ENCODE assay signal across 8 cellular contexts in the genomic region with DNA sequence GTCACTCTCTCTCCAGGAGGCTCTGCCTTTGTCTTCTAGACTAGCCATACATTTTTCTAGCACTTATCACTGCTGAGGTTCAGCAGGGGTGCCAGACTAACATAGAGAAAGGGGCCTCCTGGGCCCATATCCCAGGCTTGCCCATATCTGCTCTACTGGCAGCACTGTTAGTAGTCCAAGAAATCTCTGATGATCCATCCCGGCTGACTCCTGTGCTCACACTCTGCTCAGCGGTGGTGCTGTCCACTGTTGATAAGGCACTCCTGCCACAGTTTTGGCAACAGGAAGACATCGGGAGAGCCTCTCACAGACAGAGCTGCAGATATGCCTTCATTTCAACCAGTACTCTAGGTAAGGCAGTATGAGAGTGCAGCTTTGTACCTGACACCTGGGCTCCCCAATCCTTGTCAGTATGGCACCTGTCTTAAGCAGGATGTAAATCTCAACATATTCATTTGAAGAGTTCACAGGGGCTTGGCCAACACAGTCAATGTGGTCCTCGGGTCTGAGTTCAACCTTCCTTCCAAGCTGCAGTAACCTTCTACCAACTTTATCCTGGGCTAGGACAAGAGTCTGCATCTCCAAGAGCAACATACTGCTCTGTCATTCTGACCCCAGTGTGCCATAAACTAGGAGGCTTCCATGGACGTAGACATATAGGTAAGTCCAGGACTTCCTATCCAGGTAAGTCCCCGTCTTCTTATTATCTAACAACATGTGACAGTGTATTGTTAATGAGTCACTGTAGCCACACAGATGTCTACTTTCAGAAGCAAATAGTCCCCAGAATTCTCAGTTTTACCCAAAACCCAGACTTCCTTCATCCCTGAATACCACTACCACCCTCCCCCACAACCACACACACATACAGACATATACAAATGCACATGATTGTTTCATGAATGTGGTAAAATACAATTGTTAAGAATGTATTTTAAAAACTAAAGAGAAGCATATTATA. TPM values are rescaled to one million over a fixed set of nuclear protein-coding genes. Genes with fewer than 3 reads are reported as not detected.
A peak's percentile ranks its signal among the peaks of the same experiment; 100 is the strongest.
DNase-seq lines count a peak whose midpoint lies in the region; ATAC-seq and TF ChIP-seq lines count a peak whose summit lies in the region.

No MANE protein-coding gene starts in this region.

- H3K9me3 ChIP-seq in PC-3 (ENCODE audit: low read length) = no peaks in the 10 kb centered on the region

- no peak overlapping the region for H3K4me3 ChIP-seq in PC-3 (ENCODE audit: low read length)

- H3K36me3 ChIP-seq in PC-3 (ENCODE audit: low read depth, low read length) = no peaks in the 10 kb centered on the region

- H3K27me3 ChIP-seq in PC-3 (ENCODE audit: low read length) = no peaks in the 10 kb centered on the region

- POLR2A ChIA-PET in PC-3 (lab: Charles Lee; ENCODE audit: unreplicated experiment) = no interaction called here

- H3K4me3 Mint-ChIP-seq in stimulated activated naive CD8-positive, alpha-beta T cell treated with anti-CD3 and anti-CD28 coated beads, Interleukin-15, amount 100 ng/mL, for 72 hours = peak overlapping the region; percentile 36 to 42

- H2AFZ ChIP-seq in PC-3 (ENCODE audit: low read length) = no peak overlapping the region

- DNase-seq in Right ventricle myocardium inferior (ENCODE audit: missing footprints) = no peak
- DNase-seq in cardiac septum (ENCODE audit: low spot score) = no peak
- peak; percentile 82 for DNase-seq in cerebellar cortex (ENCODE audit: low spot score)
- peak in 1 of 2 donors; percentile 24 for DNase-seq in stimulated activated naive CD8-positive, alpha-beta T cell treated with anti-CD3 and anti-CD28 coated beads, Interleukin-15, amount 100 ng/mL, for 72 hours
- DNase-seq in PC-3 = no peak
- DNase-seq in A172 (ENCODE audit: low spot score) = no peak
- DNase-seq in DMS 273 treated with DMSO at 0.1 percent for 48 hours (lab: John Stamatoyannopoulos, UW) = no peak

- TF ChIP-seq CTCF in PC-3 (conservative IDR thresholded peaks at IDR 0.05; ENCODE audit: low read depth, low read length) = no peak

- ATAC-seq in Right ventricle myocardium inferior (peak; percentile 78), HG03378 (IDR thresholded peaks at IDR 0.05; ENCODE audit: unreplicated experiment) (peak; percentile 84), PC-3 (no peak)
- peak; percentile 91 for ATAC-seq in stimulated activated naive CD8-positive, alpha-beta T cell treated with anti-CD3 and anti-CD28 coated beads, Interleukin-15, amount 100 ng/mL, for 72 hours

- CTCF ChIA-PET in PC-3 (lab: Charles Lee) = no interaction called here

- H3K4me1 ChIP-seq in PC-3 (ENCODE audit: insufficient read depth, low read length) = peaks cover 28% of the 10 kb centered on the region

- H3K27ac Mint-ChIP-seq in stimulated activated naive CD8-positive, alpha-beta T cell treated with anti-CD3 and anti-CD28 coated beads, Interleukin-15, amount 100 ng/mL, for 72 hours = peak overlapping the region; percentile 16 to 44

- H3F3A ChIP-seq in PC-3 (ENCODE audit: low read length, unreplicated experiment) = no peaks in the 10 kb centered on the region

- peaks cover 29% of the 10 kb centered on the region for H3K79me2 ChIP-seq in PC-3 (ENCODE audit: low read length)

- no peaks in the 10 kb centered on the region for H3K9me2 ChIP-seq in PC-3 (replicated peaks; ENCODE audit: low read length)

- intact Hi-C loops in Right ventricle myocardium inferior (cut with DNase I) (loop anchor here (5.0 kb wide), 1 partner anchor 42 kb away; no protein-coding TSS in a partner anchor), cardiac septum (cut with DNase I) (no loop called here), PC-3 (cut with micrococcal nuclease) (no loop called here)

- peaks cover 78% of the 10 kb centered on the region for H3K4me1 Mint-ChIP-seq in stimulated activated naive CD8-positive, alpha-beta T cell treated with anti-CD3 and anti-CD28 coated beads, Interleukin-15, amount 100 ng/mL, for 72 hours

- H3K9me3 Mint-ChIP-seq in stimulated activated naive CD8-positive, alpha-beta T cell treated with anti-CD3 and anti-CD28 coated beads, Interleukin-15, amount 100 ng/mL, for 72 hours = no peaks in the 10 kb centered on the region

- no peak overlapping the region for H3K27ac ChIP-seq in PC-3 (ENCODE audit: low read length)

- no peaks in the 10 kb centered on the region for H4K20me1 ChIP-seq in PC-3 (ENCODE audit: low read length)

- BruUV-seq in PC-3 (replicated peaks; lab: Mats Ljungman, UMichigan) = no TSS peak

- H3K27me3 Mint-ChIP-seq in stimulated activated naive CD8-positive, alpha-beta T cell treated with anti-CD3 and anti-CD28 coated beads, Interleukin-15, amount 100 ng/mL, for 72 hours = no peaks in the 10 kb centered on the region

- no peak overlapping the region for H3K9ac ChIP-seq in PC-3 (ENCODE audit: low read length)

- H3K4me2 ChIP-seq in PC-3 (ENCODE audit: low read length) = no peak overlapping the region

RNA-seq across cellular contexts. Expression of gene KLF7, which starts 16.2 kb away (rescaled TPM):
- total RNA-seq in Right ventricle myocardium inferior (25.3 TPM), cardiac septum (34.4 TPM), PC-3 (2014; rRNA removed) (4.0 and 5.6 TPM in 2 replicates)
- 9.1 and 13.7 TPM in 2 replicates for total RNA-seq in A172 (2014; rRNA removed; shearing (Covaris generic))
